Comparison of ENCODE assay signal across 24 cellular contexts in the genomic region with DNA sequence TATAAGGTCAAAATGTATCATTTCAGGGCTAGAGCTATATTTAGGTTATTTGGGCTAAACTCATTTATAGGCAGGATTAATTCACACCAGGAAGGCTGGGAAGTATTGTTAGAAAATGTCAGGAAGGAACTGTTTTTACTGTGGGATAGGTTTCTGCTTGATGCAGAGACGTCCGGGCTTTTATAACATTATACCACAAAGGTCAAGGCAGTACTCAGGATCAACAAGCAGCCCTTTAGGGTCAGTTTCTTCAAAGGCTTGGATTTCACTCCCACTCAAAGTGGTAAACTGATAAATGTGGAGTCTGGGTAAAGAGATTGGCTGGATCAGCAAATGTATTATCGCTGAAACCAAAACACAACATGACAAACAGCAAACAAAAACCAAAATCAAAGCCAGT.
"Had no signal": no experiment of that assay in that cellular context is flagged by ENCODE, and none has a peak within 500 bp of the region (broad histone marks: within the 10 kb centered on the region; RNA-seq: fewer than 3 reads in every experiment).

No MANE protein-coding gene starts in this region.

- H3K9me3 ChIP-seq: mucosa of descending colon, prostate gland, transverse colon, vagina had no signal

- H3K27ac ChIP-seq: coronary artery, prostate gland, transverse colon, vagina had no signal

- H3K4me1 Mint-ChIP-seq: central memory CD8-positive, alpha-beta T cell; immature natural killer cell; mesothelial cell of epicardium; naive B cell; stimulated activated effector memory CD8-positive, alpha-beta T cell treated with anti-CD3 and anti-CD28 coated beads, Interleukin-12 subunit alpha, Interleukin-12 subunit beta, amount 100 ng/mL, for 72 hours had no signal

- H3K36me3 ChIP-seq: prostate gland, transverse colon, vagina had no signal

- FAIRE-seq: frontal cortex had no signal

- H3K4me3 ChIP-seq: coronary artery, mucosa of descending colon, prostate gland, transverse colon, vagina had no signal

- H3K27me3 Mint-ChIP-seq: central memory CD8-positive, alpha-beta T cell; natural killer cell treated with Interleukin-12 subunit alpha and Interleukin-12 subunit beta and Interleukin-15 and Interleukin-18, amount 100 ng/mL, for 72 hours had no signal

- H3K36me3 Mint-ChIP-seq: immature natural killer cell; naive B cell; natural killer cell treated with Interleukin-12 subunit alpha and Interleukin-12 subunit beta and Interleukin-15 and Interleukin-18, amount 100 ng/mL, for 72 hours; stimulated activated effector memory CD8-positive, alpha-beta T cell treated with anti-CD3 and anti-CD28 coated beads, Interleukin-12 subunit alpha, Interleukin-12 subunit beta, amount 100 ng/mL, for 72 hours had no signal

- H3K4me1 ChIP-seq: prostate gland, transverse colon, vagina had no signal

- H3K4me3 Mint-ChIP-seq: central memory CD8-positive, alpha-beta T cell; effector memory CD8-positive, alpha-beta T cell; immature natural killer cell; mesothelial cell of epicardium; naive B cell; natural killer cell treated with Interleukin-12 subunit alpha and Interleukin-12 subunit beta and Interleukin-15 and Interleukin-18, amount 100 ng/mL, for 72 hours; stimulated activated effector memory CD8-positive, alpha-beta T cell treated with anti-CD3 and anti-CD28 coated beads, Interleukin-12 subunit alpha, Interleukin-12 subunit beta, amount 100 ng/mL, for 72 hours had no signal

- H3K27me3 ChIP-seq: transverse colon, vagina had no signal

- ATAC-seq: effector memory CD8-positive, alpha-beta T cell; left colon; mucosa of descending colon; natural killer cell treated with Interleukin-12 subunit alpha and Interleukin-12 subunit beta and Interleukin-15 and Interleukin-18, amount 100 ng/mL, for 72 hours; stimulated activated effector memory CD8-positive, alpha-beta T cell treated with anti-CD3 and anti-CD28 coated beads, Interleukin-12 subunit alpha, Interleukin-12 subunit beta, amount 100 ng/mL, for 72 hours had no signal

- H3K27ac Mint-ChIP-seq: effector memory CD8-positive, alpha-beta T cell; immature natural killer cell; mesothelial cell of epicardium; naive B cell; natural killer cell treated with Interleukin-12 subunit alpha and Interleukin-12 subunit beta and Interleukin-15 and Interleukin-18, amount 100 ng/mL, for 72 hours; stimulated activated effector memory CD8-positive, alpha-beta T cell treated with anti-CD3 and anti-CD28 coated beads, Interleukin-12 subunit alpha, Interleukin-12 subunit beta, amount 100 ng/mL, for 72 hours had no signal

- DNase-seq: dermis blood vessel endothelial cell; effector memory CD8-positive, alpha-beta T cell; hypothalamus; immature natural killer cell; islet precursor cell; kidney glomerular epithelial cell; left colon; mesenchymal stem cell; mucosa of descending colon; naive B cell; nucleus accumbens; right cardiac atrium; stimulated activated CD4-positive, alpha-beta T cell treated with anti-CD3 and anti-CD28 coated beads, Interleukin-2, amount 100 ng/mL, for 24 hours; stimulated activated CD4-positive, alpha-beta T cell treated with anti-CD3 and anti-CD28 coated beads, Interleukin-4, amount 100 ng/mL, for 24 hours; stimulated activated naive CD4-positive, alpha-beta T cell treated with Interleukin-2 at 50 U/mL for 16 hours; transverse colon had no signal
